Comparison of ENCODE assay signal across 13 cellular contexts in genomic region chr5:123455095-123455494, GRCh38. TPM values are rescaled to one million over a fixed set of nuclear protein-coding genes. Genes with fewer than 3 reads are reported as not detected.
DNase-seq lines count a peak whose midpoint lies in the region; ATAC-seq and TF ChIP-seq lines count a peak whose summit lies in the region.
"Had no signal": no experiment of that assay in that cellular context is flagged by ENCODE, and none has a peak within 500 bp of the region (broad histone marks: within the 10 kb centered on the region; RNA-seq: fewer than 3 reads in every experiment).

No MANE protein-coding gene starts in this region.

- H3K4me3 Mint-ChIP-seq in activated naive CD4-positive, alpha-beta T cell treated with anti-CD3 and anti-CD28 coated beads for 36 hours = no peak overlapping the region
- H3K4me3 Mint-ChIP-seq in stimulated activated naive B cell treated with anti-CD40 and anti-IgM and Interleukin-4, amounts not matched to agents 10 μg/mL and 1 μg/mL and 100 μg/mL, for 72 hours = no peak overlapping the region
- H3K4me3 Mint-ChIP-seq: activated CD8-positive, alpha-beta T cell treated with anti-CD3 and anti-CD28 coated beads for 36 hours; activated naive CD4-positive, alpha-beta T cell treated with anti-CD3 and anti-CD28 coated beads, Interleukin-2, amount 50 U/mL, for 24 hours; natural killer cell; T-helper 1 cell treated with Interleukin-12 subunit alpha and Interleukin-12 subunit beta and Interleukin-4 antibody, amounts not matched to agents 30 μg/mL and 1 μg/mL, for 36 hours had no signal

- H3K27ac Mint-ChIP-seq in activated naive CD4-positive, alpha-beta T cell treated with anti-CD3 and anti-CD28 coated beads for 36 hours = no peak overlapping the region
- H3K27ac Mint-ChIP-seq in stimulated activated naive B cell treated with anti-CD40 and anti-IgM and Interleukin-4, amounts not matched to agents 10 μg/mL and 1 μg/mL and 100 μg/mL, for 72 hours = no peak overlapping the region
- H3K27ac Mint-ChIP-seq: activated CD8-positive, alpha-beta T cell treated with anti-CD3 and anti-CD28 coated beads for 36 hours; natural killer cell; T-helper 1 cell treated with Interleukin-12 subunit alpha and Interleukin-12 subunit beta and Interleukin-4 antibody, amounts not matched to agents 30 μg/mL and 1 μg/mL, for 36 hours had no signal

- intact Hi-C loops in activated naive CD4-positive, alpha-beta T cell treated with anti-CD3 and anti-CD28 coated beads for 36 hours (cut with micrococcal nuclease) = no loop called here

- peaks cover 2% of the 10 kb centered on the region for H3K9me3 Mint-ChIP-seq in activated naive CD4-positive, alpha-beta T cell treated with anti-CD3 and anti-CD28 coated beads for 36 hours
- H3K9me3 Mint-ChIP-seq in stimulated activated naive B cell treated with anti-CD40 and anti-IgM and Interleukin-4, amounts not matched to agents 10 μg/mL and 1 μg/mL and 100 μg/mL, for 72 hours = no peaks in the 10 kb centered on the region
- H3K9me3 Mint-ChIP-seq: activated CD8-positive, alpha-beta T cell treated with anti-CD3 and anti-CD28 coated beads for 36 hours; activated naive CD4-positive, alpha-beta T cell treated with anti-CD3 and anti-CD28 coated beads, Interleukin-2, amount 50 U/mL, for 24 hours; natural killer cell; T-helper 1 cell treated with Interleukin-12 subunit alpha and Interleukin-12 subunit beta and Interleukin-4 antibody, amounts not matched to agents 30 μg/mL and 1 μg/mL, for 36 hours had no signal

- ATAC-seq in GM18519 (IDR thresholded peaks at IDR 0.05; ENCODE audit: low FRiP score, unreplicated experiment) (peak; percentile 38), GM21526 (IDR thresholded peaks at IDR 0.05; ENCODE audit: low FRiP score, unreplicated experiment) (peak; percentile 43), HG03103 (IDR thresholded peaks at IDR 0.05; ENCODE audit: low read depth, unreplicated experiment) (peak; percentile 27)
- no peak for ATAC-seq in stimulated activated naive B cell treated with anti-CD40 and anti-IgM and Interleukin-4, amounts not matched to agents 10 μg/mL and 1 μg/mL and 100 μg/mL, for 72 hours (replicated peaks)
- ATAC-seq: activated CD8-positive, alpha-beta T cell treated with anti-CD3 and anti-CD28 coated beads for 36 hours; natural killer cell had no signal

- POLR2A ChIA-PET in HEK293T (lab: Yijun Ruan, JAX) = no interaction called here

- no peaks in the 10 kb centered on the region for H3K36me3 Mint-ChIP-seq in activated naive CD4-positive, alpha-beta T cell treated with anti-CD3 and anti-CD28 coated beads for 36 hours (ENCODE audit: low read depth)
- no peaks in the 10 kb centered on the region for H3K36me3 Mint-ChIP-seq in stimulated activated naive B cell treated with anti-CD40 and anti-IgM and Interleukin-4, amounts not matched to agents 10 μg/mL and 1 μg/mL and 100 μg/mL, for 72 hours
- H3K36me3 Mint-ChIP-seq: activated naive CD4-positive, alpha-beta T cell treated with anti-CD3 and anti-CD28 coated beads, Interleukin-2, amount 50 U/mL, for 24 hours; natural killer cell had no signal

- H3K4me1 Mint-ChIP-seq in activated naive CD4-positive, alpha-beta T cell treated with anti-CD3 and anti-CD28 coated beads for 36 hours (ENCODE audit: low read depth) = peaks cover 9% of the 10 kb centered on the region
- H3K4me1 Mint-ChIP-seq in stimulated activated naive B cell treated with anti-CD40 and anti-IgM and Interleukin-4, amounts not matched to agents 10 μg/mL and 1 μg/mL and 100 μg/mL, for 72 hours = peaks cover 4 to 11% of the 10 kb centered on the region in 2 donors
- H3K4me1 Mint-ChIP-seq: natural killer cell had no signal

- peaks cover 2% of the 10 kb centered on the region for H3K27me3 Mint-ChIP-seq in activated naive CD4-positive, alpha-beta T cell treated with anti-CD3 and anti-CD28 coated beads for 36 hours (ENCODE audit: low read depth)
- H3K27me3 Mint-ChIP-seq in stimulated activated naive B cell treated with anti-CD40 and anti-IgM and Interleukin-4, amounts not matched to agents 10 μg/mL and 1 μg/mL and 100 μg/mL, for 72 hours = no peaks in the 10 kb centered on the region
- H3K27me3 Mint-ChIP-seq: activated CD8-positive, alpha-beta T cell treated with anti-CD3 and anti-CD28 coated beads for 36 hours; activated naive CD4-positive, alpha-beta T cell treated with anti-CD3 and anti-CD28 coated beads, Interleukin-2, amount 50 U/mL, for 24 hours had no signal

- DNase-seq in NCI-H82 treated with DMSO at 0.1 percent for 48 hours (lab: John Stamatoyannopoulos, UW; ENCODE audit: unreplicated experiment) = peak; percentile 94
- no peak for DNase-seq in DMS53 treated with DMSO at 0.1 percent for 48 hours (lab: John Stamatoyannopoulos, UW; ENCODE audit: unreplicated experiment)
- DNase-seq in HEK293T (ENCODE audit: extremely low spot score) = no peak
- no peak for DNase-seq in activated naive CD4-positive, alpha-beta T cell treated with anti-CD3 and anti-CD28 coated beads for 36 hours
- no peak for DNase-seq in stimulated activated naive B cell treated with anti-CD40 and anti-IgM and Interleukin-4, amounts not matched to agents 10 μg/mL and 1 μg/mL and 100 μg/mL, for 72 hours
- DNase-seq: activated CD8-positive, alpha-beta T cell treated with anti-CD3 and anti-CD28 coated beads for 36 hours; natural killer cell; NCI-H146 had no signal

- CTCF ChIA-PET in HEK293T (lab: Yijun Ruan, JAX) = no interaction called here
- CTCF ChIA-PET in activated naive CD4-positive, alpha-beta T cell treated with anti-CD3 and anti-CD28 coated beads for 36 hours (lab: Charles Lee) = interaction anchor here (0.7 to 1.1 kb wide), 2 partner anchors 31 to 33 kb away, joined by 3 to 4 read pairs; no protein-coding TSS in a partner anchor

TF ChIP-seq in HEK293T, 16 proteins besides CTCF, POLR2A, EP300 and RAD21:
- no peak for TF ChIP-seq L3MBTL2 (conservative IDR thresholded peaks at IDR 0.05)
- no peak for TF ChIP-seq FOXM1 (IDR thresholded peaks at IDR 0.05; ENCODE audit: borderline replicate concordance)
- no peak for TF ChIP-seq TARDBP (IDR thresholded peaks at IDR 0.05)
- no peak for TF ChIP-seq ZNF384 (IDR thresholded peaks at IDR 0.05)
- TF ChIP-seq SP1 (IDR thresholded peaks at IDR 0.05) = no peak
- no peak for TF ChIP-seq ARNT (IDR thresholded peaks at IDR 0.05)
- no peak for TF ChIP-seq FOXK2 (IDR thresholded peaks at IDR 0.05)
- no peak for TF ChIP-seq HDGF (IDR thresholded peaks at IDR 0.05; ENCODE audit: borderline replicate concordance)
- no peak for TF ChIP-seq CTBP1 (IDR thresholded peaks at IDR 0.05; ENCODE audit: borderline replicate concordance)
- no peak for TF ChIP-seq SUZ12 (IDR thresholded peaks at IDR 0.05)
- no peak for TF ChIP-seq BHLHE40 (IDR thresholded peaks at IDR 0.05; ENCODE audit: borderline replicate concordance)
- TF ChIP-seq ELF4 (IDR thresholded peaks at IDR 0.05) = no peak
- no peak for TF ChIP-seq LEF1 (IDR thresholded peaks at IDR 0.05; ENCODE audit: borderline replicate concordance)
- no peak for TF ChIP-seq PKNOX1 (IDR thresholded peaks at IDR 0.05)
- TF ChIP-seq FOXA1 (IDR thresholded peaks at IDR 0.05) = no peak
- no peak for TF ChIP-seq NFRKB (IDR thresholded peaks at IDR 0.05)

RNA-seq across cellular contexts. Expression of gene CEP120, which starts 31.9 kb away (rescaled TPM):
- 10 to 100 TPM; 39.2 to 39.5 TPM for total RNA-seq in activated naive CD4-positive, alpha-beta T cell treated with anti-CD3 and anti-CD28 coated beads for 36 hours

RNA-seq across cellular contexts. Expression of gene CSNK1G3, which starts 56.9 kb away (rescaled TPM):
- total RNA-seq in activated naive CD4-positive, alpha-beta T cell treated with anti-CD3 and anti-CD28 coated beads for 36 hours = 10 to 100 TPM; 31.9 to 33.8 TPM

Comparison
In these comparisons a context has a peak if more than half of its experiments do, and no peak if none do; other contexts are left out.
1. ATAC-seq: peak in GM18519 (single experiment), GM21526 (single experiment) and HG03103 (single experiment); none in stimulated activated naive B cell treated with anti-CD40 and anti-IgM and Interleukin-4, amounts not matched to agents 10 μg/mL and 1 μg/mL and 100 μg/mL, for 72 hours (0 of 2).